In genomic region chr21:45534591-45535331, GRCh38 we compare ENCODE assay signal across 9 cellular contexts. TPM values are rescaled to one million over a fixed set of nuclear protein-coding genes. Genes with fewer than 3 reads are reported as not detected.
A peak's percentile ranks its signal among the peaks of the same experiment; 100 is the strongest.
DNase-seq lines count a peak whose midpoint lies in the region; ATAC-seq and TF ChIP-seq lines count a peak whose summit lies in the region.
"Had no signal": no experiment of that assay in that cellular context is flagged by ENCODE, and none has a peak within 500 bp of the region (broad histone marks: within the 10 kb centered on the region; RNA-seq: fewer than 3 reads in every experiment).

No MANE protein-coding gene starts in this region.

- H3K4me2 ChIP-seq in mesendoderm (ENCODE audit: low read length): no peak overlapping the region

- no CpG with 5 or more reads among the region's 28 CpGs for WGBS in mesendoderm (ENCODE audit: extremely low coverage, insufficient coverage, low lambda C conversion rate)
- 80% methylated on average over 1 to 2 of the region's 28 CpGs for WGBS in esophagus squamous epithelium, 2 donors

- no peak overlapping the region for H3K9ac ChIP-seq in mesendoderm (ENCODE audit: low read length)

- no peak overlapping the region for H3K56ac ChIP-seq in mesendoderm (ENCODE audit: low read length)

- H3K4me1 ChIP-seq in mesendoderm (ENCODE audit: control insufficient read depth, low read depth, low read length) (no peaks in the 10 kb centered on the region), esophagus squamous epithelium (peaks cover 0 to 9% (median 0%) of the 10 kb centered on the region in 3 donors)

- H3K4ac ChIP-seq in mesendoderm (ENCODE audit: low read depth, low read length): no peak overlapping the region

- H3K4me1 Mint-ChIP-seq in natural killer cell treated with Interleukin-12 subunit alpha and Interleukin-12 subunit beta and Interleukin-15 and Interleukin-18, amount 100 ng/mL, for 72 hours (ENCODE audit: low read depth in 2 of 2): peaks cover 0 to 9% of the 10 kb centered on the region in 2 donors
- H3K4me1 Mint-ChIP-seq in natural killer cell: peaks cover 0 to 6% of the 10 kb centered on the region in 2 donors
- H3K4me1 Mint-ChIP-seq in HFFc6 (ENCODE audit: low read depth): no peaks in the 10 kb centered on the region

- H4K8ac ChIP-seq in mesendoderm (ENCODE audit: low read depth, low read length): no peak overlapping the region

- no peak for ATAC-seq in natural killer cell treated with Interleukin-12 subunit alpha and Interleukin-12 subunit beta and Interleukin-15 and Interleukin-18, amount 100 ng/mL, for 72 hours
- ATAC-seq in natural killer cell: no peak
- ATAC-seq in HG02840 (IDR thresholded peaks at IDR 0.05; ENCODE audit: low FRiP score, unreplicated experiment): no peak

- H3K79me1 ChIP-seq in mesendoderm (ENCODE audit: low read length): peaks cover 5% of the 10 kb centered on the region

- H3K36me3 ChIP-seq in mesendoderm (ENCODE audit: control insufficient read depth, insufficient read depth, low read length) (peaks cover 5% of the 10 kb centered on the region), esophagus squamous epithelium (peaks cover 0 to 11% (median 0%) of the 10 kb centered on the region in 3 donors)

- no peaks in the 10 kb centered on the region for H3K9me3 Mint-ChIP-seq in natural killer cell treated with Interleukin-12 subunit alpha and Interleukin-12 subunit beta and Interleukin-15 and Interleukin-18, amount 100 ng/mL, for 72 hours
- no peaks in the 10 kb centered on the region for H3K9me3 Mint-ChIP-seq in natural killer cell
- no peaks in the 10 kb centered on the region for H3K9me3 Mint-ChIP-seq in HFFc6

- H3K4me3 Mint-ChIP-seq in natural killer cell treated with Interleukin-12 subunit alpha and Interleukin-12 subunit beta and Interleukin-15 and Interleukin-18, amount 100 ng/mL, for 72 hours: no peak overlapping the region
- H3K4me3 Mint-ChIP-seq in natural killer cell (no peak overlapping the region), HFFc6 (no peak overlapping the region)

- no peak overlapping the region for H2AK5ac ChIP-seq in mesendoderm (ENCODE audit: low read length)

- H3K4me3 ChIP-seq in mesendoderm (ENCODE audit: low read length) (no peak overlapping the region), esophagus squamous epithelium (no peak overlapping the region)

- intact Hi-C loops in natural killer cell (cut with micrococcal nuclease): no loop called here
- intact Hi-C loops in esophagus squamous epithelium (cut with DNase I): no loop called here

- peaks cover 8% of the 10 kb centered on the region for H3K79me2 ChIP-seq in mesendoderm (ENCODE audit: control insufficient read depth, insufficient read depth, low read length)

- H3K27me3 ChIP-seq in mesendoderm (ENCODE audit: insufficient read depth, low read length, poor library complexity) (no peaks in the 10 kb centered on the region), esophagus squamous epithelium (no peaks in the 10 kb centered on the region)

- H3K23ac ChIP-seq in mesendoderm (ENCODE audit: low read length): peak overlapping the region; percentile 45

- no peak overlapping the region for H2BK15ac ChIP-seq in mesendoderm (replicated peaks; ENCODE audit: low read depth)

- H3K27ac Mint-ChIP-seq in natural killer cell treated with Interleukin-12 subunit alpha and Interleukin-12 subunit beta and Interleukin-15 and Interleukin-18, amount 100 ng/mL, for 72 hours: no peak overlapping the region
- peak overlapping the region in 1 of 2 donors; percentile 13 for H3K27ac Mint-ChIP-seq in natural killer cell
- no peak overlapping the region for H3K27ac Mint-ChIP-seq in HFFc6

- no peak for TF ChIP-seq POLR2A in esophagus squamous epithelium (IDR thresholded peaks at IDR 0.05)

- no peaks in the 10 kb centered on the region for H3K9me3 ChIP-seq in esophagus squamous epithelium

- H2BK120ac ChIP-seq in mesendoderm (ENCODE audit: low read depth, low read length): no peak overlapping the region

- H3K18ac ChIP-seq in mesendoderm (ENCODE audit: low read length): no peak overlapping the region

- no peak overlapping the region for H4K5ac ChIP-seq in mesendoderm (ENCODE audit: low read length)

- TF ChIP-seq CTCF in natural killer cell (IDR thresholded peaks at IDR 0.05) (no peak), HFFc6 (IDR thresholded peaks at IDR 0.05) (no peak), esophagus squamous epithelium (IDR thresholded peaks at IDR 0.05) (no peak)

- H3K27me3 Mint-ChIP-seq in natural killer cell treated with Interleukin-12 subunit alpha and Interleukin-12 subunit beta and Interleukin-15 and Interleukin-18, amount 100 ng/mL, for 72 hours: no peaks in the 10 kb centered on the region
- H3K27me3 Mint-ChIP-seq in natural killer cell (ENCODE audit: low read depth in 2 of 2) (no peaks in the 10 kb centered on the region), HFFc6 (ENCODE audit: insufficient read depth) (no peaks in the 10 kb centered on the region)

- no peaks in the 10 kb centered on the region for H3K36me3 Mint-ChIP-seq in natural killer cell treated with Interleukin-12 subunit alpha and Interleukin-12 subunit beta and Interleukin-15 and Interleukin-18, amount 100 ng/mL, for 72 hours
- no peaks in the 10 kb centered on the region for H3K36me3 Mint-ChIP-seq in natural killer cell
- no peaks in the 10 kb centered on the region; the same call in 1 of the 2 replicates for H3K36me3 Mint-ChIP-seq in HFFc6 (ENCODE audit: low read depth)

- no peak overlapping the region for H3K27ac ChIP-seq in mesendoderm (ENCODE audit: low read depth, low read length)
- H3K27ac ChIP-seq in esophagus squamous epithelium: no peak overlapping the region

- no peak overlapping the region for H2BK5ac ChIP-seq in mesendoderm (ENCODE audit: low read length)

- DNase-seq in natural killer cell treated with Interleukin-12 subunit alpha and Interleukin-12 subunit beta and Interleukin-15 and Interleukin-18, amount 100 ng/mL, for 72 hours (ENCODE audit: low spot score): peak; percentile 49
- DNase-seq in natural killer cell (no peak), ecto neural progenitor cell (ENCODE audit: low spot score) (peak; percentile 47), mesendoderm (no peak), HFFc6 (no peak), SIG-M5 (lab: John Stamatoyannopoulos, UW) (no peak), esophagus squamous epithelium (lab: John Stamatoyannopoulos, UW) (no peak)
- DNase-seq: SHP77 had no signal

RNA-seq across cellular contexts. Expression of gene SLC19A1, which starts 7.5 kb away (rescaled TPM):
- total RNA-seq in natural killer cell treated with Interleukin-12 subunit alpha and Interleukin-12 subunit beta and Interleukin-15 and Interleukin-18, amount 100 ng/mL, for 72 hours: 100 to 1,000 TPM in 1 of 2 donors, 10 to 100 TPM in 1; 23.3 to 110 TPM
- total RNA-seq in natural killer cell (1 to 10 TPM; 2.5 to 9.0 (median 4.9) TPM), esophagus squamous epithelium (1 to 10 TPM; 1.6 to 4.6 (median 2.9) TPM)
- polyA plus RNA-seq in mesendoderm (2013, experiment 1 of 2): 26.2 TPM
- polyA plus RNA-seq in mesendoderm (2013, experiment 2 of 2): 27.0 TPM
- 10 to 100 TPM; 12.3 to 15.9 (median 14.6) TPM for total RNA-seq in HFFc6 (2021; fragmentation: NEBNext Ultra II Directional; extraction: Animal tissue kit (Norgen Biotek cat#: 25700))

Comparison
In these comparisons a context has a peak if more than half of its experiments do, and no peak if none do; other contexts are left out.
1. DNase-seq: peak in natural killer cell treated with Interleukin-12 subunit alpha and Interleukin-12 subunit beta and Interleukin-15 and Interleukin-18, amount 100 ng/mL, for 72 hours (single experiment) and ecto neural progenitor cell (single experiment); none in natural killer cell (single experiment), mesendoderm (single experiment), HFFc6 (single experiment), SIG-M5 (single experiment) and esophagus squamous epithelium (single experiment).